Comparison of ENCODE assay signal across 19 cellular contexts in genomic region chr7:50358306-50358705, GRCh38. TPM values are rescaled to one million over a fixed set of nuclear protein-coding genes. Genes with fewer than 3 reads are reported as not detected.
DNase-seq lines count a peak whose midpoint lies in the region; ATAC-seq and TF ChIP-seq lines count a peak whose summit lies in the region.
"Had no signal": no experiment of that assay in that cellular context is flagged by ENCODE, and none has a peak within 500 bp of the region (broad histone marks: within the 10 kb centered on the region; RNA-seq: fewer than 3 reads in every experiment).

No MANE protein-coding gene starts in this region.

- peak overlapping the region; percentile 95 for H3K27ac ChIP-seq in DND-41 (ENCODE audit: low read length)
- H3K27ac ChIP-seq in foreskin keratinocyte: no peak overlapping the region
- H3K27ac ChIP-seq: pancreas, sigmoid colon, testis had no signal

- no peaks in the 10 kb centered on the region for H3K27me3 Mint-ChIP-seq in activated T-helper 1 cell treated with anti-CD3 and anti-CD28 coated beads, Interleukin-12 subunit alpha, Interleukin-12 subunit beta, Interleukin-2, Interleukin-4 antibody, amounts not matched to agents 30 ng/mL and 10 ng/mL and 1 ng/mL, durations not matched to agents 14 hours and 24 hours and 36 hours (ENCODE audit: insufficient read depth)
- no peaks in the 10 kb centered on the region for H3K27me3 Mint-ChIP-seq in natural killer cell (ENCODE audit: low read depth in 2 of 2)

- no peaks in the 10 kb centered on the region for H3K9me3 Mint-ChIP-seq in activated T-helper 1 cell treated with anti-CD3 and anti-CD28 coated beads, Interleukin-12 subunit alpha, Interleukin-12 subunit beta, Interleukin-2, Interleukin-4 antibody, amounts not matched to agents 30 ng/mL and 10 ng/mL and 1 ng/mL, durations not matched to agents 14 hours and 24 hours and 36 hours
- no peaks in the 10 kb centered on the region for H3K9me3 Mint-ChIP-seq in natural killer cell
- H3K9me3 Mint-ChIP-seq: H9 had no signal

- H3K4me2 ChIP-seq in DND-41 (ENCODE audit: insufficient read depth, low read length): no peak overlapping the region

- H3K36me3 ChIP-seq in DND-41 (ENCODE audit: insufficient read depth, low read length): peaks cover 70% of the 10 kb centered on the region
- H3K36me3 ChIP-seq: pancreas, sigmoid colon had no signal

- no peaks in the 10 kb centered on the region for H4K20me1 ChIP-seq in DND-41 (ENCODE audit: insufficient read depth, low read length)

- no peaks in the 10 kb centered on the region for H3K9me3 ChIP-seq in DND-41 (ENCODE audit: insufficient read depth, low read length, severe bottlenecking)
- H3K9me3 ChIP-seq: pancreas, sigmoid colon, testis had no signal

- H3K4me1 Mint-ChIP-seq in activated T-helper 1 cell treated with anti-CD3 and anti-CD28 coated beads, Interleukin-12 subunit alpha, Interleukin-12 subunit beta, Interleukin-2, Interleukin-4 antibody, amounts not matched to agents 30 ng/mL and 10 ng/mL and 1 ng/mL, durations not matched to agents 14 hours and 24 hours and 36 hours (ENCODE audit: low read depth): peaks cover 96% of the 10 kb centered on the region
- peaks cover 89 to 94% of the 10 kb centered on the region in 2 donors for H3K4me1 Mint-ChIP-seq in natural killer cell

- intact Hi-C loops in activated T-helper 1 cell treated with anti-CD3 and anti-CD28 coated beads, Interleukin-12 subunit alpha, Interleukin-12 subunit beta, Interleukin-2, Interleukin-4 antibody, amounts not matched to agents 30 ng/mL and 10 ng/mL and 1 ng/mL, durations not matched to agents 14 hours and 24 hours and 36 hours (cut with micrococcal nuclease): no loop called here
- intact Hi-C loops in natural killer cell (cut with micrococcal nuclease): no loop called here

- no peaks in the 10 kb centered on the region for H3K27me3 ChIP-seq in DND-41 (ENCODE audit: insufficient read depth, low read length, poor library complexity)
- H3K27me3 ChIP-seq in foreskin keratinocyte: no peaks in the 10 kb centered on the region
- H3K27me3 ChIP-seq: pancreas, testis had no signal

- TF ChIP-seq CTCF in DND-41 (IDR thresholded peaks at IDR 0.05; ENCODE audit: borderline replicate concordance, extremely low read depth, low read length, poor library complexity, severe bottlenecking): no peak
- TF ChIP-seq CTCF in natural killer cell (IDR thresholded peaks at IDR 0.05): no peak
- TF ChIP-seq CTCF in foreskin keratinocyte (conservative IDR thresholded peaks at IDR 0.05): no peak

- H3K27ac Mint-ChIP-seq in activated T-helper 1 cell treated with anti-CD3 and anti-CD28 coated beads, Interleukin-12 subunit alpha, Interleukin-12 subunit beta, Interleukin-2, Interleukin-4 antibody, amounts not matched to agents 30 ng/mL and 10 ng/mL and 1 ng/mL, durations not matched to agents 14 hours and 24 hours and 36 hours: peak overlapping the region; percentile 97
- H3K27ac Mint-ChIP-seq in natural killer cell: no peak overlapping the region

- peaks cover 80% of the 10 kb centered on the region for H3K36me3 Mint-ChIP-seq in activated T-helper 1 cell treated with anti-CD3 and anti-CD28 coated beads, Interleukin-12 subunit alpha, Interleukin-12 subunit beta, Interleukin-2, Interleukin-4 antibody, amounts not matched to agents 30 ng/mL and 10 ng/mL and 1 ng/mL, durations not matched to agents 14 hours and 24 hours and 36 hours (ENCODE audit: low read depth)
- peaks cover 8% of the 10 kb centered on the region for H3K36me3 Mint-ChIP-seq in natural killer cell

- peak; percentile 17 for DNase-seq in CD1c-positive myeloid dendritic cell (ENCODE audit: extremely low spot score)
- DNase-seq in DND-41: peak; percentile 48
- no peak for DNase-seq in activated T-helper 1 cell treated with anti-CD3 and anti-CD28 coated beads, Interleukin-12 subunit alpha, Interleukin-12 subunit beta, Interleukin-2, Interleukin-4 antibody, amounts not matched to agents 30 ng/mL and 10 ng/mL and 1 ng/mL, durations not matched to agents 14 hours and 24 hours and 36 hours (ENCODE audit: low spot score)
- DNase-seq in natural killer cell: no peak
- no peak for DNase-seq in foreskin keratinocyte
- DNase-seq: activated CD4-positive, CD25-positive, alpha-beta regulatory T cell; DMS53; foreskin fibroblast; H9; NCI-H1048; NCI-H2081; NCI-H524 treated with DMSO at 0.1 percent for 48 hours; pancreas; SHP77; sigmoid colon; testis had no signal

- H3K4me3 Mint-ChIP-seq in activated T-helper 1 cell treated with anti-CD3 and anti-CD28 coated beads, Interleukin-12 subunit alpha, Interleukin-12 subunit beta, Interleukin-2, Interleukin-4 antibody, amounts not matched to agents 30 ng/mL and 10 ng/mL and 1 ng/mL, durations not matched to agents 14 hours and 24 hours and 36 hours: peak overlapping the region; percentile 70
- peak overlapping the region; percentile 76 for H3K4me3 Mint-ChIP-seq in natural killer cell
- H3K4me3 Mint-ChIP-seq: H9 had no signal

- H3K4me1 ChIP-seq in DND-41 (ENCODE audit: insufficient read depth, low read length) (peaks cover 95% of the 10 kb centered on the region), foreskin keratinocyte (no peaks in the 10 kb centered on the region)
- H3K4me1 ChIP-seq: pancreas, sigmoid colon, testis had no signal

- H3K79me2 ChIP-seq in DND-41 (ENCODE audit: insufficient read depth, low read length): peaks cover 88% of the 10 kb centered on the region

- ATAC-seq in DND-41 (ENCODE audit: insufficient read depth, low read depth) (no peak), natural killer cell (peak in 2 of 3 donors; percentile 1 to 20), GM18907 (IDR thresholded peaks at IDR 0.05; ENCODE audit: unreplicated experiment) (no peak), foreskin keratinocyte (no peak)
- no peak for ATAC-seq in activated CD4-positive, CD25-positive, alpha-beta regulatory T cell treated with anti-CD3 and anti-CD28 coated beads, Interleukin-2, amount 50 U/mL, for 24 hours
- ATAC-seq: pancreas had no signal

- H3K9ac ChIP-seq in DND-41 (ENCODE audit: low read depth, low read length): peak overlapping the region; percentile 64; the same call in 1 of the 2 replicates

- no peak overlapping the region for H2AFZ ChIP-seq in DND-41 (ENCODE audit: low read depth, low read length)

- H3K4me3 ChIP-seq in DND-41 (ENCODE audit: low read depth in 1 of 2, low read length in 2 of 2): no peak overlapping the region
- H3K4me3 ChIP-seq: pancreas, sigmoid colon, testis had no signal

RNA-seq across cellular contexts. Expression of gene IKZF1, which starts 53.8 kb away (rescaled TPM):
- 324 and 329 TPM in 2 replicates for total RNA-seq in activated T-helper 1 cell treated with anti-CD3 and anti-CD28 coated beads, Interleukin-12 subunit alpha, Interleukin-12 subunit beta, Interleukin-2, Interleukin-4 antibody, amounts not matched to agents 30 ng/mL and 10 ng/mL and 1 ng/mL, durations not matched to agents 14 hours and 24 hours and 36 hours
- 100 to 1,000 TPM; 294 to 391 (median 350) TPM for total RNA-seq in natural killer cell
- not detected in 2 replicates for total RNA-seq in foreskin keratinocyte
- not detected in 2 replicates for polyA plus RNA-seq in foreskin keratinocyte
- polyA plus RNA-seq: BJ had no signal

Comparison
In these comparisons a context has a peak if more than half of its experiments do, and no peak if none do; other contexts are left out.
1. DNase-seq: peak in CD1c-positive myeloid dendritic cell (single experiment) and DND-41 (single experiment); none in activated T-helper 1 cell treated with anti-CD3 and anti-CD28 coated beads, Interleukin-12 subunit alpha, Interleukin-12 subunit beta, Interleukin-2, Interleukin-4 antibody, amounts not matched to agents 30 ng/mL and 10 ng/mL and 1 ng/mL, durations not matched to agents 14 hours and 24 hours and 36 hours (single experiment), natural killer cell (single experiment) and foreskin keratinocyte (0 of 2).
2. ATAC-seq: peak in natural killer cell (2 of 3); none in DND-41 (single experiment), GM18907 (single experiment), foreskin keratinocyte (single experiment) and activated CD4-positive, CD25-positive, alpha-beta regulatory T cell treated with anti-CD3 and anti-CD28 coated beads, Interleukin-2, amount 50 U/mL, for 24 hours (0 of 2).
3. RNA of gene IKZF1, which starts 53.8 kb away (total RNA-seq): 294 to 391 TPM in natural killer cell and 324 to 329 TPM in activated T-helper 1 cell treated with anti-CD3 and anti-CD28 coated beads, Interleukin-12 subunit alpha, Interleukin-12 subunit beta, Interleukin-2, Interleukin-4 antibody, amounts not matched to agents 30 ng/mL and 10 ng/mL and 1 ng/mL, durations not matched to agents 14 hours and 24 hours and 36 hours; not detected in foreskin keratinocyte; every median in the first group is over 100 times any median in the second.